13 cellular contexts compared by ENCODE assay signal in genomic region chrX:113743069-113743468, GRCh38.
A peak's percentile ranks its signal among the peaks of the same experiment; 100 is the strongest.
DNase-seq lines count a peak whose midpoint lies in the region; ATAC-seq and TF ChIP-seq lines count a peak whose summit lies in the region.
"Had no signal": no experiment of that assay in that cellular context is flagged by ENCODE, and none has a peak within 500 bp of the region (broad histone marks: within the 10 kb centered on the region; RNA-seq: fewer than 3 reads in every experiment).

No MANE protein-coding gene starts in this region.

- in situ Hi-C loops in ACHN (cut with HindIII; ENCODE audit: low pct_ligation_motif_present, low pct_unique_long_range_greater_than_20kb, low sequenced_read_pairs): no loop called here

- H3K4me3 Mint-ChIP-seq in MCF 10A (ENCODE audit: unreplicated experiment): no peak overlapping the region
- H3K4me3 Mint-ChIP-seq: activated T-helper 17 cell treated with anti-CD3 and anti-CD28 coated beads, Interleukin-2, amount 50 U/mL, for 72 hours had no signal

- intact Hi-C loops in MCF 10A (cut with micrococcal nuclease): loop anchor here (5.0 kb wide), 1 partner anchor 831 kb away; no protein-coding TSS in a partner anchor

- H3K27ac Mint-ChIP-seq in MCF 10A (ENCODE audit: low read depth, unreplicated experiment): no peak overlapping the region
- H3K27ac Mint-ChIP-seq: activated T-helper 17 cell treated with anti-CD3 and anti-CD28 coated beads, Interleukin-2, amount 50 U/mL, for 72 hours had no signal

- no peaks in the 10 kb centered on the region for H3K9me3 Mint-ChIP-seq in MCF 10A (ENCODE audit: unreplicated experiment)
- H3K9me3 Mint-ChIP-seq: activated T-helper 17 cell treated with anti-CD3 and anti-CD28 coated beads, Interleukin-2, amount 50 U/mL, for 72 hours had no signal

- no peaks in the 10 kb centered on the region for H3K4me1 Mint-ChIP-seq in MCF 10A (ENCODE audit: insufficient read depth, unreplicated experiment)
- H3K4me1 Mint-ChIP-seq: activated T-helper 17 cell treated with anti-CD3 and anti-CD28 coated beads, Interleukin-2, amount 50 U/mL, for 72 hours had no signal

- BruUV-seq in MCF 10A (replicated peaks; lab: Mats Ljungman, UMichigan): no TSS peak

- CTCF ChIA-PET in MCF 10A (lab: Yijun Ruan, JAX): interaction anchor here (0.5 to 0.7 kb wide), 2 partner anchors 143 to 176 kb away, joined by 3 read pairs; no protein-coding TSS in a partner anchor

- DNase-seq in SHP77 (lab: John Stamatoyannopoulos, UW) (no peak), NOMO-1 treated with dmso at 0.1 percent for 144 hours (lab: John Stamatoyannopoulos, UW; ENCODE audit: unreplicated experiment) (no peak), ACHN (no peak), MCF 10A (ENCODE audit: unreplicated experiment) (no peak)
- DNase-seq: activated CD4-positive, alpha-beta T cell treated with anti-CD3 and anti-CD28 coated beads, Interleukin-2, amount 50 U/mL, for 1 hour; effector memory CD4-positive, alpha-beta T cell; left colon; NCI-H2081 treated with DMSO at 0.1 percent for 48 hours had no signal

- H3K36me3 Mint-ChIP-seq in MCF 10A (ENCODE audit: insufficient read depth, unreplicated experiment): no peaks in the 10 kb centered on the region

- ATAC-seq in GM18498 (IDR thresholded peaks at IDR 0.05; ENCODE audit: unreplicated experiment) (peak; percentile 61), GM21367 (IDR thresholded peaks at IDR 0.05; ENCODE audit: unreplicated experiment) (peak; percentile 52), HG02885 (IDR thresholded peaks at IDR 0.05; ENCODE audit: poor library complexity, unreplicated experiment) (peak; percentile 60), HG03565 (IDR thresholded peaks at IDR 0.05; ENCODE audit: unreplicated experiment) (peak; percentile 50)
- ATAC-seq: activated T-helper 17 cell treated with anti-CD3 and anti-CD28 coated beads, Interleukin-2, amount 50 U/mL, for 72 hours; left colon had no signal

- H3K27me3 Mint-ChIP-seq in MCF 10A (ENCODE audit: insufficient read depth, unreplicated experiment): peaks cover 67% of the 10 kb centered on the region
- H3K27me3 Mint-ChIP-seq: activated T-helper 17 cell treated with anti-CD3 and anti-CD28 coated beads, Interleukin-2, amount 50 U/mL, for 72 hours had no signal

- POLR2A ChIA-PET in MCF 10A (lab: Yijun Ruan, JAX): no interaction called here

- no peak for TF ChIP-seq CTCF in MCF 10A (IDR thresholded peaks at IDR 0.05; ENCODE audit: unreplicated experiment)
